Comparison of ENCODE assay signal across 8 cellular contexts in genomic region chr12:131710464-131711457, GRCh38. TPM values are rescaled to one million over a fixed set of nuclear protein-coding genes. Genes with fewer than 3 reads are reported as not detected.
A peak's percentile ranks its signal among the peaks of the same experiment; 100 is the strongest.
DNase-seq lines count a peak whose midpoint lies in the region; ATAC-seq and TF ChIP-seq lines count a peak whose summit lies in the region.

Gene SFSWAP (plus strand): TSS chr12:131711090. CDS start chr12:131711230, 140 bp downstream.

- H3K4me3 ChIP-seq in fibroblast of the aortic adventitia (ENCODE audit: low read depth, low read length) (peak within 1 kb of the TSS; percentile 99), neural cell (ENCODE audit: low read length) (peak within 1 kb of the TSS; percentile 91)

- TF ChIP-seq EP300 in neural cell (conservative IDR thresholded peaks at IDR 0.05; ENCODE audit: poor library complexity, severe bottlenecking), result peak; percentile 100

- no peaks in the 10 kb centered on the region for H3K9me2 ChIP-seq in neural cell (ENCODE audit: insufficient read depth, low read length)

- TF ChIP-seq CTCF in RWPE1 (conservative IDR thresholded peaks at IDR 0.05; ENCODE audit: low read depth), result no peak
- TF ChIP-seq CTCF in fibroblast of the aortic adventitia (IDR thresholded peaks at IDR 0.05; ENCODE audit: insufficient read depth, low read length), result no peak
- peak; percentile 38 for TF ChIP-seq CTCF in neural cell (IDR thresholded peaks at IDR 0.05; ENCODE audit: poor library complexity, severe bottlenecking)

- peaks cover 28% of the 10 kb centered on the region for H3K79me2 ChIP-seq in neural cell (replicated peaks; ENCODE audit: insufficient read depth, low read length)

- peak; percentile 55 for TF ChIP-seq RAD21 in neural cell (conservative IDR thresholded peaks at IDR 0.05)

- H3K9me3 ChIP-seq in neural cell (ENCODE audit: low read length), result no peaks in the 10 kb centered on the region

- peak within 1 kb of the TSS; percentile 89 for H3K27ac ChIP-seq in RWPE1
- peak within 1 kb of the TSS; percentile 85 for H3K27ac ChIP-seq in neural cell (ENCODE audit: low read length)

- CTCF ChIA-PET in RWPE1 (lab: Yijun Ruan, JAX), result interaction anchor here (0.9 kb wide), 1 partner anchor 9 kb away, joined by 4 read pairs; no protein-coding TSS in a partner anchor

- H3K27me3 ChIP-seq in neural cell (ENCODE audit: insufficient read depth, low read depth, low read length), result no peaks in the 10 kb centered on the region

- peaks cover 0 to 2% (median 0%) of the 10 kb centered on the region in 3 donors for H3K9me3 Mint-ChIP-seq in IgD-negative memory B cell
- H3K9me3 Mint-ChIP-seq in stimulated activated naive CD8-positive, alpha-beta T cell treated with anti-CD3 and anti-CD28 coated beads, Interleukin-15, amount 100 ng/mL, for 72 hours, result peaks cover 10 to 13% of the 10 kb centered on the region in 2 donors

- no peaks in the 10 kb centered on the region for H3F3A ChIP-seq in neural cell (ENCODE audit: insufficient read depth, low read length, poor library complexity, severe bottlenecking)

- H3K4me3 Mint-ChIP-seq in IgD-negative memory B cell, result peak within 1 kb of the TSS; percentile 97 to 99 (median 98)
- peak within 1 kb of the TSS; percentile 86 to 94 for H3K4me3 Mint-ChIP-seq in stimulated activated naive CD8-positive, alpha-beta T cell treated with anti-CD3 and anti-CD28 coated beads, Interleukin-15, amount 100 ng/mL, for 72 hours

- H4K20me1 ChIP-seq in neural cell (ENCODE audit: insufficient read depth), result no peaks in the 10 kb centered on the region

- H3K27me3 Mint-ChIP-seq in IgD-negative memory B cell, result no peaks in the 10 kb centered on the region
- no peaks in the 10 kb centered on the region for H3K27me3 Mint-ChIP-seq in stimulated activated naive CD8-positive, alpha-beta T cell treated with anti-CD3 and anti-CD28 coated beads, Interleukin-15, amount 100 ng/mL, for 72 hours

- H3K36me3 ChIP-seq in neural cell (ENCODE audit: insufficient read depth, low read length), result peaks cover under 1% of the 10 kb centered on the region

- POLR2A ChIA-PET in RWPE1 (lab: Yijun Ruan, JAX; ENCODE audit: low non-redundant PET), result interaction anchor here (0.8 kb wide), 1 partner anchor 20 kb away, joined by 3 read pairs; no protein-coding TSS in a partner anchor

- H3K36me3 Mint-ChIP-seq in IgD-negative memory B cell, result peaks cover 2% of the 10 kb centered on the region

- peak within 1 kb of the TSS; percentile 96 for H3K4me2 ChIP-seq in neural cell (ENCODE audit: low read length)

- H2AFZ ChIP-seq in neural cell (ENCODE audit: low read depth, low read length), result peak within 1 kb of the TSS; percentile 100

- peak; percentile 23 for DNase-seq in DMS79 (lab: John Stamatoyannopoulos, UW)
- DNase-seq in RWPE1 (ENCODE audit: low spot score), result peak; percentile 70
- peak; percentile 68 for DNase-seq in activated T-helper 9 cell treated with anti-CD3 and anti-CD28 coated beads, Interleukin-2, amount 50 U/mL, for 16 hours (ENCODE audit: low read depth)
- DNase-seq in fibroblast of the aortic adventitia (ENCODE audit: low read depth), result peak; percentile 83
- DNase-seq in stimulated activated naive CD8-positive, alpha-beta T cell treated with anti-CD3 and anti-CD28 coated beads, Interleukin-15, amount 100 ng/mL, for 72 hours, result peak; percentile 80 to 85

- H3K27ac Mint-ChIP-seq in IgD-negative memory B cell, result peak within 1 kb of the TSS; percentile 98 to 99 (median 99)
- peak within 1 kb of the TSS; percentile 100 for H3K27ac Mint-ChIP-seq in stimulated activated naive CD8-positive, alpha-beta T cell treated with anti-CD3 and anti-CD28 coated beads, Interleukin-15, amount 100 ng/mL, for 72 hours

- peaks cover 6 to 20% (median 14%) of the 10 kb centered on the region in 3 donors for H3K4me1 Mint-ChIP-seq in IgD-negative memory B cell
- H3K4me1 Mint-ChIP-seq in stimulated activated naive CD8-positive, alpha-beta T cell treated with anti-CD3 and anti-CD28 coated beads, Interleukin-15, amount 100 ng/mL, for 72 hours, result peaks cover 30% of the 10 kb centered on the region

- ATAC-seq in GM21529 (IDR thresholded peaks at IDR 0.05; ENCODE audit: unreplicated experiment), result peak; percentile 93
- ATAC-seq in stimulated activated naive CD8-positive, alpha-beta T cell treated with anti-CD3 and anti-CD28 coated beads, Interleukin-15, amount 100 ng/mL, for 72 hours, result peak; percentile 95

- H3K9ac ChIP-seq in neural cell (ENCODE audit: low read length), result peak within 1 kb of the TSS; percentile 91

TF ChIP-seq in neural cell, 6 proteins besides CTCF, POLR2A, EP300 and RAD21:
- TF ChIP-seq EZH2 (IDR thresholded peaks at IDR 0.05; ENCODE audit: borderline replicate concordance, insufficient read depth, low read length, poor library complexity, severe bottlenecking), result no peak
- TF ChIP-seq SMC3 (conservative IDR thresholded peaks at IDR 0.05; ENCODE audit: poor library complexity), result peak; percentile 67
- TF ChIP-seq REST (IDR thresholded peaks at IDR 0.05; ENCODE audit: borderline replicate concordance), result peak; percentile 91
- peak; percentile 90 for TF ChIP-seq POLR2AphosphoS5 (IDR thresholded peaks at IDR 0.05)
- TF ChIP-seq MXI1 (conservative IDR thresholded peaks at IDR 0.05; ENCODE audit: poor library complexity, severe bottlenecking), result peak; percentile 88
- peak; percentile 74 for TF ChIP-seq TAF1 (IDR thresholded peaks at IDR 0.05; ENCODE audit: low read depth)

RNA-seq across cellular contexts. Expression of gene SFSWAP, which starts in this region (rescaled TPM):
- polyA plus RNA-seq in IgD-negative memory B cell (24.2 TPM), neural cell (49.5 and 56.6 TPM in 2 replicates)
- total RNA-seq in fibroblast of the aortic adventitia (ENCODE audit: low replicate concordance), result 27.0 and 32.1 TPM in 2 replicates
- 48.0 TPM in 2 replicates for polyA minus RNA-seq in neural cell

Comparison
In these comparisons a context has a peak if more than half of its experiments do, and no peak if none do; other contexts are left out.
1. Peak in every context shown above with its lines: DNase-seq, ATAC-seq, H3K4me3 ChIP-seq and H3K27ac ChIP-seq.
2. DNase-seq: peak in every context shown above with its lines; median percentile 83 in fibroblast of the aortic adventitia; 82 in stimulated activated naive CD8-positive, alpha-beta T cell treated with anti-CD3 and anti-CD28 coated beads, Interleukin-15, amount 100 ng/mL, for 72 hours; 70 in RWPE1; 68 in activated T-helper 9 cell treated with anti-CD3 and anti-CD28 coated beads, Interleukin-2, amount 50 U/mL, for 16 hours; 23 in DMS79.